16 cellular contexts compared by ENCODE assay signal in genomic region chr4:48651869-48652447, GRCh38.
DNase-seq lines count a peak whose midpoint lies in the region; FAIRE-seq and TF ChIP-seq lines count a peak whose summit lies in the region.
"Had no signal": no experiment of that assay in that cellular context is flagged by ENCODE, and none has a peak within 500 bp of the region (broad histone marks: within the 10 kb centered on the region; RNA-seq: fewer than 3 reads in every experiment).

No MANE protein-coding gene starts in this region.

- H3K79me2 ChIP-seq in mammary epithelial cell (ENCODE audit: insufficient read depth, low read length) = peaks cover 55% of the 10 kb centered on the region

- H4K20me1 ChIP-seq in mammary epithelial cell (ENCODE audit: insufficient read depth, low read length) = no peaks in the 10 kb centered on the region

- BruUV-seq in mammary epithelial cell (replicated peaks; lab: Mats Ljungman, UMichigan) = no TSS peak
- BruUV-seq in MCF 10A (replicated peaks; lab: Mats Ljungman, UMichigan) = no TSS peak

- peak; percentile 13 for FAIRE-seq in urothelium cell line (lab: Jason Lieb, UNC)

- H3K4me3 Mint-ChIP-seq in MCF 10A (ENCODE audit: unreplicated experiment) = no peak overlapping the region
- no peak overlapping the region for H3K4me3 Mint-ChIP-seq in activated T-helper 1 cell treated with anti-CD3 and anti-CD28 coated beads, Interleukin-12 subunit alpha, Interleukin-12 subunit beta, Interleukin-2, Interleukin-4 antibody, amounts not matched to agents 30 ng/mL and 10 ng/mL and 1 ng/mL, durations not matched to agents 14 hours and 24 hours and 36 hours
- H3K4me3 Mint-ChIP-seq: activated naive CD4-positive, alpha-beta T cell treated with anti-CD3 and anti-CD28 coated beads, Interleukin-2, amount 50 U/mL, for 24 hours had no signal

- H3K9ac ChIP-seq in mammary epithelial cell (ENCODE audit: insufficient read depth, low read length) = no peak overlapping the region

- TF ChIP-seq POLR2A in Peyer's patch (IDR thresholded peaks at IDR 0.05) = no peak

- in situ Hi-C loops in mammary epithelial cell (cut with MboI; ENCODE audit: low sequenced_read_pairs in 2 of 2) = no loop called here

- intact Hi-C loops in mammary epithelial cell (cut with micrococcal nuclease) (no loop called here), MCF 10A (cut with micrococcal nuclease) (no loop called here)
- intact Hi-C loops in activated T-helper 1 cell treated with anti-CD3 and anti-CD28 coated beads, Interleukin-12 subunit alpha, Interleukin-12 subunit beta, Interleukin-2, Interleukin-4 antibody, amounts not matched to agents 30 ng/mL and 10 ng/mL and 1 ng/mL, durations not matched to agents 14 hours and 24 hours and 36 hours (cut with micrococcal nuclease) = no loop called here

- H3K27me3 ChIP-seq in mammary epithelial cell (ENCODE audit: insufficient read depth, low read length) (no peaks in the 10 kb centered on the region), Peyer's patch (no peaks in the 10 kb centered on the region)
- H3K27me3 ChIP-seq: esophagus muscularis mucosa, tibial artery had no signal

- CTCF ChIA-PET in mammary epithelial cell (lab: Charles Lee; ENCODE audit: low non-redundant PET) = no interaction called here
- CTCF ChIA-PET in MCF 10A (lab: Yijun Ruan, JAX) = interaction anchor here (0.6 to 1.1 kb wide), 2 partner anchors 9 to 57 kb away, joined by 3 to 5 read pairs; no protein-coding TSS in a partner anchor

- WGBS in mammary epithelial cell (ENCODE audit: low coverage, missing lambda C conversion rate) = 0% methylated on average over 1 of the region's 1 CpG

- H3K36me3 ChIP-seq in mammary epithelial cell (ENCODE audit: insufficient read depth, low read length) (no peaks in the 10 kb centered on the region), Peyer's patch (no peaks in the 10 kb centered on the region)
- H3K36me3 ChIP-seq: esophagus muscularis mucosa, tibial artery had no signal

- no peak for TF ChIP-seq CTCF in mammary epithelial cell (conservative IDR thresholded peaks at IDR 0.05 in 1 of 2, IDR thresholded peaks at IDR 0.05 in 1 of 2; ENCODE audit: extremely low read depth in 1 of 2, insufficient read depth in 1 of 2, low read depth in 1 of 2, low read length in 2 of 2)
- TF ChIP-seq CTCF in MCF 10A (IDR thresholded peaks at IDR 0.05; ENCODE audit: unreplicated experiment) = no peak
- no peak for TF ChIP-seq CTCF in fibroblast of villous mesenchyme (IDR thresholded peaks at IDR 0.05; ENCODE audit: insufficient read depth, low read depth, low read length)
- no peak for TF ChIP-seq CTCF in Peyer's patch (IDR thresholded peaks at IDR 0.05)

- peaks cover 7% of the 10 kb centered on the region for H3K4me1 Mint-ChIP-seq in MCF 10A (ENCODE audit: insufficient read depth, unreplicated experiment)
- H3K4me1 Mint-ChIP-seq in activated T-helper 1 cell treated with anti-CD3 and anti-CD28 coated beads, Interleukin-12 subunit alpha, Interleukin-12 subunit beta, Interleukin-2, Interleukin-4 antibody, amounts not matched to agents 30 ng/mL and 10 ng/mL and 1 ng/mL, durations not matched to agents 14 hours and 24 hours and 36 hours (ENCODE audit: low read depth) = peaks cover 44% of the 10 kb centered on the region

- no peaks in the 10 kb centered on the region for H3K9me3 ChIP-seq in mammary epithelial cell (replicated peaks; ENCODE audit: insufficient read depth, low read length)
- H3K9me3 ChIP-seq in Peyer's patch = no peaks in the 10 kb centered on the region
- H3K9me3 ChIP-seq: esophagus muscularis mucosa, tibial artery had no signal

- peak; percentile 87 for DNase-seq in mammary epithelial cell
- DNase-seq in MCF 10A (ENCODE audit: unreplicated experiment) = no peak
- DNase-seq in activated T-helper 1 cell treated with anti-CD3 and anti-CD28 coated beads, Interleukin-12 subunit alpha, Interleukin-12 subunit beta, Interleukin-2, Interleukin-4 antibody, amounts not matched to agents 30 ng/mL and 10 ng/mL and 1 ng/mL, durations not matched to agents 14 hours and 24 hours and 36 hours (ENCODE audit: low spot score) = no peak
- DNase-seq in fibroblast of villous mesenchyme (ENCODE audit: low read depth) = peak; percentile 84
- no peak for DNase-seq in urothelium cell line (ENCODE audit: low spot score)
- no peak for DNase-seq in Peyer's patch
- DNase-seq in stimulated activated naive CD4-positive, alpha-beta T cell (lab: John Stamatoyannopoulos, UW) = no peak
- DNase-seq in NCI-H2107 treated with DMSO at 0.1 percent for 48 hours (lab: John Stamatoyannopoulos, UW; ENCODE audit: unreplicated experiment) = no peak
- DNase-seq: DMS 273 treated with DMSO at 0.1 percent for 48 hours; KBM-7; NCI-H146; stimulated activated CD4-positive, alpha-beta T cell treated with anti-CD3 and anti-CD28 coated beads, Interleukin-12 subunit alpha, Interleukin-12 subunit beta, amount 100 ng/mL, for 4 hours; T1000; tibial artery had no signal

- peak overlapping the region; percentile 41 for H3K4me2 ChIP-seq in mammary epithelial cell (ENCODE audit: insufficient read depth, low read depth, low read length)

- no peak overlapping the region for H2AFZ ChIP-seq in mammary epithelial cell (ENCODE audit: low read depth, low read length)

- no peaks in the 10 kb centered on the region for H3K9me3 Mint-ChIP-seq in MCF 10A (ENCODE audit: unreplicated experiment)
- H3K9me3 Mint-ChIP-seq in activated T-helper 1 cell treated with anti-CD3 and anti-CD28 coated beads, Interleukin-12 subunit alpha, Interleukin-12 subunit beta, Interleukin-2, Interleukin-4 antibody, amounts not matched to agents 30 ng/mL and 10 ng/mL and 1 ng/mL, durations not matched to agents 14 hours and 24 hours and 36 hours = no peaks in the 10 kb centered on the region
- H3K9me3 Mint-ChIP-seq: activated naive CD4-positive, alpha-beta T cell treated with anti-CD3 and anti-CD28 coated beads, Interleukin-2, amount 50 U/mL, for 24 hours had no signal

- H3K4me1 ChIP-seq in mammary epithelial cell (ENCODE audit: insufficient read depth, low read length) (peaks cover 11% of the 10 kb centered on the region), Peyer's patch (peaks cover 0 to 16% (median 0%) of the 10 kb centered on the region in 4 donors)

- no peaks in the 10 kb centered on the region for H3K36me3 Mint-ChIP-seq in MCF 10A (ENCODE audit: insufficient read depth, unreplicated experiment)
- peaks cover 12% of the 10 kb centered on the region for H3K36me3 Mint-ChIP-seq in activated T-helper 1 cell treated with anti-CD3 and anti-CD28 coated beads, Interleukin-12 subunit alpha, Interleukin-12 subunit beta, Interleukin-2, Interleukin-4 antibody, amounts not matched to agents 30 ng/mL and 10 ng/mL and 1 ng/mL, durations not matched to agents 14 hours and 24 hours and 36 hours (ENCODE audit: low read depth)

- no peak overlapping the region for H3K27ac Mint-ChIP-seq in MCF 10A (ENCODE audit: low read depth, unreplicated experiment)
- peak overlapping the region; percentile 20 for H3K27ac Mint-ChIP-seq in activated T-helper 1 cell treated with anti-CD3 and anti-CD28 coated beads, Interleukin-12 subunit alpha, Interleukin-12 subunit beta, Interleukin-2, Interleukin-4 antibody, amounts not matched to agents 30 ng/mL and 10 ng/mL and 1 ng/mL, durations not matched to agents 14 hours and 24 hours and 36 hours

- no peaks in the 10 kb centered on the region for H3K27me3 Mint-ChIP-seq in MCF 10A (ENCODE audit: insufficient read depth, unreplicated experiment)
- H3K27me3 Mint-ChIP-seq in activated T-helper 1 cell treated with anti-CD3 and anti-CD28 coated beads, Interleukin-12 subunit alpha, Interleukin-12 subunit beta, Interleukin-2, Interleukin-4 antibody, amounts not matched to agents 30 ng/mL and 10 ng/mL and 1 ng/mL, durations not matched to agents 14 hours and 24 hours and 36 hours (ENCODE audit: insufficient read depth) = no peaks in the 10 kb centered on the region
- H3K27me3 Mint-ChIP-seq: activated naive CD4-positive, alpha-beta T cell treated with anti-CD3 and anti-CD28 coated beads, Interleukin-2, amount 50 U/mL, for 24 hours had no signal

- POLR2A ChIA-PET in MCF 10A (lab: Yijun Ruan, JAX) = interaction anchor here (0.6 to 3.5 kb wide), 4 partner anchors 9 to 28 kb away, joined by 3 to 9 read pairs (median 6); no protein-coding TSS in a partner anchor

- H3K4me3 ChIP-seq in mammary epithelial cell (replicated peaks in 1 of 3; ENCODE audit: insufficient read depth in 1 of 3, low read depth in 2 of 3, low read length in 3 of 3) = no peak overlapping the region
- H3K4me3 ChIP-seq in fibroblast of villous mesenchyme (ENCODE audit: low read depth, low read length) = no peak overlapping the region
- no peak overlapping the region for H3K4me3 ChIP-seq in Peyer's patch
- H3K4me3 ChIP-seq: esophagus muscularis mucosa, tibial artery had no signal

- dilution Hi-C loops in mammary epithelial cell (cut with HindIII; ENCODE audit: low sequenced_read_pairs) = no loop called here

- no peak overlapping the region for H3K27ac ChIP-seq in mammary epithelial cell (ENCODE audit: insufficient read depth, low read depth, low read length)
- H3K27ac ChIP-seq in Peyer's patch = no peak overlapping the region
- H3K27ac ChIP-seq: esophagus muscularis mucosa, tibial artery had no signal

Comparison
In these comparisons a context has a peak if more than half of its experiments do, and no peak if none do; other contexts are left out.
1. DNase-seq: peak in mammary epithelial cell (single experiment) and fibroblast of villous mesenchyme (single experiment); none in MCF 10A (single experiment), activated T-helper 1 cell treated with anti-CD3 and anti-CD28 coated beads, Interleukin-12 subunit alpha, Interleukin-12 subunit beta, Interleukin-2, Interleukin-4 antibody, amounts not matched to agents 30 ng/mL and 10 ng/mL and 1 ng/mL, durations not matched to agents 14 hours and 24 hours and 36 hours (single experiment), urothelium cell line (single experiment), Peyer's patch (0 of 3), stimulated activated naive CD4-positive, alpha-beta T cell (0 of 6) and NCI-H2107 treated with DMSO at 0.1 percent for 48 hours (single experiment).